Comparison of ENCODE assay signal across 13 cellular contexts in genomic region chr11:12215192-12215591, GRCh38.
DNase-seq lines count a peak whose midpoint lies in the region; ATAC-seq, FAIRE-seq and TF ChIP-seq lines count a peak whose summit lies in the region.
"Had no signal": no experiment of that assay in that cellular context is flagged by ENCODE, and none has a peak within 500 bp of the region (broad histone marks: within the 10 kb centered on the region; RNA-seq: fewer than 3 reads in every experiment).

No MANE protein-coding gene starts in this region.

- TF ChIP-seq EP300 in gastroesophageal sphincter (IDR thresholded peaks at IDR 0.05) = no peak
- no peak for TF ChIP-seq EP300 in HepG2 (IDR thresholded peaks at IDR 0.05; ENCODE audit: low read depth in 2 of 2, low read length in 2 of 2)
- no peak for TF ChIP-seq EP300 in HepG2 (CRISPR knock-in tag; IDR thresholded peaks at IDR 0.05; ENCODE audit: borderline replicate concordance)

- TF ChIP-seq POLR2A in gastroesophageal sphincter (IDR thresholded peaks at IDR 0.05) (no peak), HepG2 (IDR thresholded peaks at IDR 0.05; ENCODE audit: insufficient read depth in 1 of 2, low read depth in 2 of 2, low read length in 2 of 2) (no peak)

- H3K4me2 ChIP-seq in HepG2 (ENCODE audit: low read depth, low read length) = no peak overlapping the region

- H4K20me1 ChIP-seq in HepG2 (ENCODE audit: insufficient read depth, low read length) = no peaks in the 10 kb centered on the region

- in situ Hi-C loops in HepG2 (cut with HindIII; ENCODE audit: extremely low pct_ligation_motif_present, low pct_unique_long_range_greater_than_20kb) = no loop called here

- no peak overlapping the region for H2AFZ ChIP-seq in HepG2 (ENCODE audit: low read length)

- no peak for FAIRE-seq in HepG2 (lab: Jason Lieb, UNC)

- POLR2A ChIA-PET in HepG2 (lab: Yijun Ruan, JAX) = no interaction called here

- H3K4me3 ChIP-seq in right cardiac atrium (ENCODE audit: low read length) = no peak overlapping the region
- H3K4me3 ChIP-seq in gastroesophageal sphincter = no peak overlapping the region
- H3K4me3 ChIP-seq in aorta (ENCODE audit: low read length in 2 of 2) = no peak overlapping the region
- no peak overlapping the region for H3K4me3 ChIP-seq in HepG2 (replicated peaks in 1 of 3; ENCODE audit: insufficient read depth in 1 of 3, low read depth in 2 of 3, low read length in 3 of 3)
- H3K4me3 ChIP-seq: adrenal gland, suprapubic skin had no signal

- H3K4me1 ChIP-seq in right cardiac atrium (ENCODE audit: control insufficient read depth, insufficient read depth, low read length) (peaks cover 21% of the 10 kb centered on the region), gastroesophageal sphincter (peaks cover 0 to 44% (median 4%) of the 10 kb centered on the region in 3 donors), aorta (ENCODE audit: control insufficient read depth in 1 of 2, insufficient read depth in 2 of 2, low read length in 2 of 2) (peaks cover 2 to 6% of the 10 kb centered on the region in 2 donors), HepG2 (ENCODE audit: insufficient read depth, low read length) (peaks cover 41% of the 10 kb centered on the region)

- H3K79me2 ChIP-seq in HepG2 (ENCODE audit: insufficient read depth, low read length) = no peaks in the 10 kb centered on the region

- DNase-seq in right cardiac atrium = no peak
- no peak for DNase-seq in left cardiac atrium
- DNase-seq in NCI-H748 treated with DMSO at 0.1 percent for 48 hours (lab: John Stamatoyannopoulos, UW) = peak; percentile 89
- DNase-seq in aorta = no peak
- DNase-seq in HepG2 (ENCODE audit: low spot score) = no peak
- DNase-seq in ecto neural progenitor cell (ENCODE audit: low spot score) = no peak
- DNase-seq: adrenal gland; mammary epithelial cell; stimulated activated CD4-positive, alpha-beta T cell treated with anti-CD3 and anti-CD28 coated beads, Interleukin-15, amount 100 ng/mL, for 24 hours had no signal

- CTCF ChIA-PET in HepG2 (lab: Yijun Ruan, JAX; ENCODE audit: low intra/inter-chr PET ratio, low total read pairs) = no interaction called here

- ATAC-seq in right cardiac atrium (no peak), left cardiac atrium (no peak), gastroesophageal sphincter (no peak), aorta (ENCODE audit: low FRiP score) (no peak), HepG2 (no peak), GM18873 (IDR thresholded peaks at IDR 0.05; ENCODE audit: low FRiP score, unreplicated experiment) (no peak)

- no peaks in the 10 kb centered on the region for H3K27me3 ChIP-seq in right cardiac atrium (ENCODE audit: control insufficient read depth, insufficient read depth)
- H3K27me3 ChIP-seq in gastroesophageal sphincter = no peaks in the 10 kb centered on the region
- no peaks in the 10 kb centered on the region for H3K27me3 ChIP-seq in aorta (ENCODE audit: control insufficient read depth in 1 of 2, insufficient read depth in 2 of 2, low read length in 1 of 2)
- H3K27me3 ChIP-seq in HepG2 (ENCODE audit: control insufficient read depth in 1 of 2, insufficient read depth in 2 of 2, low read length in 2 of 2) = no peaks in the 10 kb centered on the region
- H3K27me3 ChIP-seq: adrenal gland, suprapubic skin had no signal

- 75% methylated on average over 8 of the region's 8 CpGs for WGBS in right cardiac atrium
- 70 to 79% methylated on average over 6 to 8 of the region's 8 CpGs for WGBS in gastroesophageal sphincter (ENCODE audit: low coverage in 1 of 2), 2 donors
- 60 to 66% methylated on average over 8 of the region's 8 CpGs for WGBS in aorta, 2 donors
- 66% methylated on average over 7 of the region's 8 CpGs for WGBS in HepG2 (ENCODE audit: low lambda C conversion rate)

- no TSS peak for BruUV-seq in HepG2 (replicated peaks; lab: Mats Ljungman, UMichigan)

- intact Hi-C loops in right cardiac atrium (cut with DNase I) = no loop called here
- intact Hi-C loops in left cardiac atrium (cut with DNase I) = no loop called here
- intact Hi-C loops in aorta (cut with DNase I) = no loop called here
- intact Hi-C loops in HepG2 (cut with micrococcal nuclease; ENCODE audit: unreplicated experiment) = no loop called here

- no peaks in the 10 kb centered on the region for H3K9me3 ChIP-seq in right cardiac atrium (ENCODE audit: control insufficient read depth, low read length)
- no peaks in the 10 kb centered on the region for H3K9me3 ChIP-seq in gastroesophageal sphincter
- no peaks in the 10 kb centered on the region for H3K9me3 ChIP-seq in aorta (ENCODE audit: control insufficient read depth, low read length)
- no peaks in the 10 kb centered on the region for H3K9me3 ChIP-seq in HepG2 (ENCODE audit: low read length)
- H3K9me3 ChIP-seq: adrenal gland, suprapubic skin had no signal

- H3K36me3 ChIP-seq in gastroesophageal sphincter (peaks cover 0 to 57% of the 10 kb centered on the region in 2 donors), aorta (ENCODE audit: control insufficient read depth in 1 of 2, insufficient read depth in 2 of 2, low read length in 1 of 2) (peaks cover 10 to 23% of the 10 kb centered on the region in 2 donors), HepG2 (replicated peaks in 1 of 2; ENCODE audit: control insufficient read depth in 1 of 2, insufficient read depth in 2 of 2, low read length in 2 of 2) (no peaks in the 10 kb centered on the region)
- H3K36me3 ChIP-seq: adrenal gland had no signal

- TF ChIP-seq RAD21 in HepG2 (CRISPR knock-in tag; IDR thresholded peaks at IDR 0.05) = no peak

- peak overlapping the region; percentile 33 for H3K27ac ChIP-seq in right cardiac atrium (ENCODE audit: low read length)
- peak overlapping the region in 3 of 4 donors; percentile 65 to 85 (median 76) for H3K27ac ChIP-seq in gastroesophageal sphincter
- peak overlapping the region; percentile 53 to 77 for H3K27ac ChIP-seq in aorta (ENCODE audit: low read depth in 1 of 2, low read length in 2 of 2)
- H3K27ac ChIP-seq in HepG2 (ENCODE audit: extremely low read length, insufficient read depth, low read length) = no peak overlapping the region
- H3K27ac ChIP-seq: C4-2B had no signal

- no peak overlapping the region for H3K9ac ChIP-seq in HepG2 (ENCODE audit: insufficient read depth, low read depth, low read length)

- TF ChIP-seq CTCF in gastroesophageal sphincter (IDR thresholded peaks at IDR 0.05) = no peak
- TF ChIP-seq CTCF in HepG2 (CRISPR knock-in tag; IDR thresholded peaks at IDR 0.05) = no peak

TF ChIP-seq in HepG2, 621 proteins besides CTCF, POLR2A, EP300 and RAD21:
- TF ChIP-seq MAZ (IDR thresholded peaks at IDR 0.05; ENCODE audit: borderline replicate concordance, low read depth, low read length) (no peak), MAZ (CRISPR knock-in tag; IDR thresholded peaks at IDR 0.05; ENCODE audit: low read depth) (no peak), ZC3H4 (CRISPR knock-in tag; IDR thresholded peaks at IDR 0.05; ENCODE audit: borderline replicate concordance) (no peak), AGO1 (IDR thresholded peaks at IDR 0.05; ENCODE audit: low read depth, low read length, poor library complexity, severe bottlenecking) (no peak), ZNF589 (CRISPR knock-in tag; conservative IDR thresholded peaks at IDR 0.05) (no peak)
